In the genomic region with DNA sequence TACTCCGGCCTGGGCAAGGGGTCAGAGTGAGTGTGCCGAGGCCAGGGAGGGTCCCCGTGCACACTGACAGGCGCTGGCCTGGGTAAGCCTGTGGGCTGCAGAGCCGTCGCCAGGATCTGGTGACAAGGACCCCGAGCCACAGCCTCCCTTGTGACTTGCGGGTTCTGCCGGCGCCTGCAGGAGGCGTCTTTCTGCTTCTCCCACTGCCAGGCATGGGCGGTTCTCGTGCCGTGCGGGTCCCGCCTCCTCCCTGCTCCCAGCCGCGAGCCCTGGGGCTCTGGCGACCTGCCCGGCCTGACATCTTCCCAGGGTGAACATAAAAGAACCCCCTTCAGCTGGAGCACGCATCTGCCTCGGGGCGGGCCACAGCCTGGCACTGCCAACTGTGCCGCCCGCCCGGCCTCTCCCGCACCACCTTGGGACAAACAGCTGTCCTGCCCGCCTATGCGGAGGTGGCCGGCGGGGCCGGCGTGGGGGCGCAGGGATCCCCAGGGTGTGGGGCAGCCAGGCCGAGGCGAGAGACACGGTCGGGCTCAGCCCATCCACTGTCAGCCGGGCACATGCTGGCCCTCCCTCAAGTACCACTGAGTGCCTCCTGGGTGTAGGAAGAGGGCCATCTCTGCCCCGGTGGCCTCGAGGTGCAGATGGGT, we compare ENCODE assay signal across 9 cellular contexts. TPM values are rescaled to one million over a fixed set of nuclear protein-coding genes. Genes with fewer than 3 reads are reported as not detected.
DNase-seq lines count a peak whose midpoint lies in the region; ATAC-seq and TF ChIP-seq lines count a peak whose summit lies in the region.
"Had no signal": no experiment of that assay in that cellular context is flagged by ENCODE, and none has a peak within 500 bp of the region (broad histone marks: within the 10 kb centered on the region; RNA-seq: fewer than 3 reads in every experiment).

No MANE protein-coding gene starts in this region.

- H4K8ac ChIP-seq in trophoblast cell (ENCODE audit: low read depth, low read length) = no peak overlapping the region

- no CpG with 5 or more reads among the region's 41 CpGs for WGBS in trophoblast cell (ENCODE audit: extremely low coverage, insufficient coverage, insufficient read length)

- no peak for TF ChIP-seq POLR2A in Peyer's patch (IDR thresholded peaks at IDR 0.05)

- H3K4me1 ChIP-seq in Peyer's patch = peaks cover 0 to 32% (median 10%) of the 10 kb centered on the region in 4 donors
- H3K4me1 ChIP-seq in trophoblast cell (ENCODE audit: control insufficient read depth in 1 of 2, insufficient read depth in 2 of 2, low read length in 2 of 2) = peaks cover 0 to 2% of the 10 kb centered on the region in 2 experiments

- peaks cover 0 to 36% of the 10 kb centered on the region in 2 donors for H3K27me3 ChIP-seq in Peyer's patch
- H3K27me3 ChIP-seq in trophoblast cell (ENCODE audit: insufficient read depth, low read length) = peaks cover 29% of the 10 kb centered on the region

- H2BK12ac ChIP-seq in trophoblast cell (ENCODE audit: low read length) = no peak overlapping the region

- H3K36me3 ChIP-seq in Peyer's patch (peaks cover 0 to 3% (median 0%) of the 10 kb centered on the region in 3 donors), trophoblast cell (ENCODE audit: control insufficient read depth in 1 of 2, insufficient read depth in 2 of 2, low read length in 2 of 2) (peaks cover 6 to 7% of the 10 kb centered on the region in 2 experiments)

- DNase-seq in DMS153 treated with DMSO at 0.1 percent for 48 hours (lab: John Stamatoyannopoulos, UW; ENCODE audit: unreplicated experiment) (peak; percentile 31), M059J (ENCODE audit: low read depth) (peak; percentile 93), Peyer's patch (peak; percentile 37 to 77 (median 71)), activated gamma-delta T cell treated with Interleukin-2 at 50 U/mL for 16 hours (peak; percentile 51), foreskin fibroblast (peak; percentile 82 to 92), trophoblast cell (peak; percentile 59 to 76)

- no peak overlapping the region for H4K91ac ChIP-seq in trophoblast cell (ENCODE audit: low read depth, low read length)

- no peak for ATAC-seq in GM18517 (IDR thresholded peaks at IDR 0.05; ENCODE audit: unreplicated experiment)
- no peak for ATAC-seq in GM18511 (IDR thresholded peaks at IDR 0.05; ENCODE audit: unreplicated experiment)

- no peak overlapping the region for H3K18ac ChIP-seq in trophoblast cell (ENCODE audit: low read length)

- no peak overlapping the region for H2BK120ac ChIP-seq in trophoblast cell (ENCODE audit: insufficient read depth, low read length, poor library complexity)

- no peak overlapping the region for H4K12ac ChIP-seq in trophoblast cell (ENCODE audit: low read depth, low read length)

- H3K14ac ChIP-seq in trophoblast cell (ENCODE audit: low read length) = no peak overlapping the region

- H3K79me1 ChIP-seq in trophoblast cell (ENCODE audit: low read length) = no peaks in the 10 kb centered on the region

- H3K9me3 ChIP-seq in Peyer's patch (no peaks in the 10 kb centered on the region), trophoblast cell (ENCODE audit: insufficient read depth, low read depth, low read length) (peaks cover 12% of the 10 kb centered on the region)

- no peak overlapping the region for H2AK5ac ChIP-seq in trophoblast cell (ENCODE audit: low read length)

- H3K23ac ChIP-seq in trophoblast cell (ENCODE audit: low read length) = no peak overlapping the region

- no peak overlapping the region for H2AFZ ChIP-seq in trophoblast cell (ENCODE audit: insufficient read depth, low read length, poor library complexity)

- no peak overlapping the region for H3K4me2 ChIP-seq in trophoblast cell (ENCODE audit: low read length)

- H3K27ac ChIP-seq in Peyer's patch (no peak overlapping the region), trophoblast cell (ENCODE audit: low read depth, low read length) (no peak overlapping the region)

- H2BK5ac ChIP-seq in trophoblast cell (ENCODE audit: low read depth, low read length, poor library complexity) = no peak overlapping the region

- H3K4me3 ChIP-seq in Peyer's patch (no peak overlapping the region), foreskin fibroblast (ENCODE audit: low read depth in 1 of 2, low read length in 2 of 2) (no peak overlapping the region), trophoblast cell (ENCODE audit: low read depth, low read length) (no peak overlapping the region)

- no peaks in the 10 kb centered on the region for H3K79me2 ChIP-seq in trophoblast cell (ENCODE audit: control insufficient read depth, insufficient read depth, low read length, poor library complexity)

- TF ChIP-seq CTCF in Peyer's patch (IDR thresholded peaks at IDR 0.05) = peak in 4 of 6 experiments; percentile 37 to 46 (median 39)
- peak; percentile 75 for TF ChIP-seq CTCF in foreskin fibroblast (IDR thresholded peaks at IDR 0.05; ENCODE audit: low read depth, low read length)

- H3K9ac ChIP-seq in trophoblast cell (ENCODE audit: low read length) = no peak overlapping the region

- H3K4ac ChIP-seq in trophoblast cell (ENCODE audit: low read depth, low read length) = no peak overlapping the region

RNA-seq across cellular contexts. Expression of gene HCN2, which starts 1.5 kb away (rescaled TPM):
- 0.42 and 1.4 TPM in 2 replicates for total RNA-seq in M059J (2014; rRNA removed; shearing (Covaris generic))
- total RNA-seq in Peyer's patch = not detected
- polyA plus RNA-seq in trophoblast cell (2013) = 0.73 and 0.79 TPM in 2 replicates

RNA-seq across cellular contexts. Expression of gene BSG, which starts 15.8 kb away (rescaled TPM):
- total RNA-seq in M059J (2014; rRNA removed; shearing (Covaris generic)) = 961 and 1,106 TPM in 2 replicates
- total RNA-seq in Peyer's patch = 100 to 1,000 TPM; 149 to 501 (median 469) TPM
- 506 and 509 TPM in 2 replicates for polyA plus RNA-seq in trophoblast cell (2013)

RNA-seq across cellular contexts. Expression of gene GZMM, which starts 44.4 kb away (rescaled TPM):
- total RNA-seq in M059J (2014; rRNA removed; shearing (Covaris generic)) = 0.84 and 1.6 TPM in 2 replicates
- 1 to 10 TPM in 2 of 4 donors, not detected in 2; 2.8 to 4.0 TPM for total RNA-seq in Peyer's patch
- 0.08 and 0.12 TPM in 2 replicates for polyA plus RNA-seq in trophoblast cell (2013)

RNA-seq across cellular contexts. Expression of gene POLRMT, which starts 45.1 kb away (rescaled TPM):
- 16.4 and 25.5 TPM in 2 replicates for total RNA-seq in M059J (2014; rRNA removed; shearing (Covaris generic))
- 100 to 1,000 TPM in 1 of 4 donors, 10 to 100 TPM in 3; 33.8 to 119 (median 70.5) TPM for total RNA-seq in Peyer's patch
- 35.6 and 40.7 TPM in 2 replicates for polyA plus RNA-seq in trophoblast cell (2013)

RNA-seq across cellular contexts. Expression of gene FGF22, which starts 51.5 kb away (rescaled TPM):
- not detected in 2 replicates for total RNA-seq in M059J (2014; rRNA removed; shearing (Covaris generic))
- total RNA-seq in Peyer's patch = not detected
- 0.47 and 0.48 TPM in 2 replicates for polyA plus RNA-seq in trophoblast cell (2013)
- total RNA-seq: T-helper 2 cell treated with Interferon-gamma antibody and Interleukin-4, amounts not matched to agents 100 ng/mL and 5 ng/mL, for 36 hours had no signal

Comparison
In these comparisons a context has a peak if more than half of its experiments do, and no peak if none do; other contexts are left out.
1. DNase-seq: peak in every context shown above with its lines; median percentile 93 in M059J; 87 in foreskin fibroblast; 71 in Peyer's patch; 68 in trophoblast cell; 51 in activated gamma-delta T cell treated with Interleukin-2 at 50 U/mL for 16 hours; 31 in DMS153 treated with DMSO at 0.1 percent for 48 hours.